In genomic region chr22:17477401-17477833, GRCh38 we compare ENCODE assay signal across 12 cellular contexts.
DNase-seq lines count a peak whose midpoint lies in the region; ATAC-seq, FAIRE-seq and TF ChIP-seq lines count a peak whose summit lies in the region.
"Had no signal": no experiment of that assay in that cellular context is flagged by ENCODE, and none has a peak within 500 bp of the region (broad histone marks: within the 10 kb centered on the region; RNA-seq: fewer than 3 reads in every experiment).

No MANE protein-coding gene starts in this region.

- no peaks in the 10 kb centered on the region for H3K27me3 ChIP-seq in H1 (replicated peaks in 1 of 4; ENCODE audit: control insufficient read depth in 3 of 4, extremely low read depth in 1 of 4, insufficient read depth in 3 of 4, low read length in 3 of 4)

- H4K91ac ChIP-seq in H1 (replicated peaks; ENCODE audit: insufficient read length, low read length): no peak overlapping the region

- H2BK12ac ChIP-seq in H1 (ENCODE audit: low read depth, low read length): no peak overlapping the region; the same call in 1 of the 2 replicates

- ATAC-seq in GM18517 (IDR thresholded peaks at IDR 0.05; ENCODE audit: unreplicated experiment) (no peak), GM19351 (IDR thresholded peaks at IDR 0.05; ENCODE audit: unreplicated experiment) (no peak), HG03095 (IDR thresholded peaks at IDR 0.05; ENCODE audit: unreplicated experiment) (no peak)
- ATAC-seq in stimulated activated naive CD8-positive, alpha-beta T cell treated with anti-CD3 and anti-CD28 coated beads, Interleukin-15, amount 100 ng/mL, for 72 hours: no peak
- ATAC-seq: Panc1; stimulated activated memory B cell treated with anti-CD40 and anti-IgM and Interleukin-4, amounts not matched to agents 10 μg/mL and 1 μg/mL and 100 μg/mL, for 72 hours had no signal

- peaks cover 11% of the 10 kb centered on the region for H3K79me1 ChIP-seq in H1 (ENCODE audit: low read depth, low read length)

- H3K4me1 ChIP-seq in H1 (replicated peaks in 1 of 4; ENCODE audit: control insufficient read depth in 3 of 4, insufficient read depth in 4 of 4, low read length in 3 of 4): peaks cover 4 to 18% (median 14%) of the 10 kb centered on the region in 4 experiments; a peak in 6 of 7 replicates

- CTCF ChIA-PET in H1 (lab: Charles Lee; ENCODE audit: partially characterized antibody): interaction anchor here (1.8 kb wide), 1 partner anchor 24 kb away, joined by 8 read pairs; no protein-coding TSS in a partner anchor

- H4K8ac ChIP-seq in H1 (ENCODE audit: extremely low read depth, insufficient read depth, low read length): no peak overlapping the region

- no peak overlapping the region for H4K5ac ChIP-seq in H1 (ENCODE audit: insufficient read length, low read depth, low read length)

- DNase-seq in HCEC 1CT (peak; percentile 1), NCI-H748 (lab: John Stamatoyannopoulos, UW; ENCODE audit: unreplicated experiment) (peak; percentile 59), H1 (ENCODE audit: low read depth in 1 of 2, low spot score in 2 of 2) (no peak), nephron progenitor cell (no peak)
- no peak for DNase-seq in stimulated activated naive CD8-positive, alpha-beta T cell treated with anti-CD3 and anti-CD28 coated beads, Interleukin-15, amount 100 ng/mL, for 72 hours
- DNase-seq: activated CD4-positive, alpha-beta memory T cell treated with anti-CD3 and anti-CD28 coated beads, Interleukin-2, amount 10 ng/mL, durations not matched to agents 7 days and 5 days; Calu3 had no signal

- TF ChIP-seq EP300 in H1 (IDR thresholded peaks at IDR 0.05; ENCODE audit: borderline replicate concordance in 1 of 2, low read depth in 2 of 2, low read length in 2 of 2): no peak

- H3K4me3 ChIP-seq in H1 (ENCODE audit: extremely low read depth in 1 of 4, insufficient read depth in 2 of 4, low read depth in 3 of 4, low read length in 4 of 4): no peak overlapping the region

- POLR2A ChIA-PET in H1 (lab: Charles Lee; ENCODE audit: partially characterized antibody): interaction anchor here (0.6 to 2.1 kb wide), 5 partner anchors 11 to 109 kb away, joined by 3 to 6 read pairs (median 3); partner anchors contain the start of gene CECR2

- H4K20me1 ChIP-seq in H1 (replicated peaks in 1 of 2; ENCODE audit: control insufficient read depth in 1 of 2, insufficient read depth in 2 of 2, low read length in 2 of 2): peaks cover 13 to 25% of the 10 kb centered on the region in 2 experiments

- H3K23me2 ChIP-seq in H1 (ENCODE audit: low read depth, low read length): no peaks in the 10 kb centered on the region

- no peak overlapping the region; a peak in 1 of 4 replicates for H3K4me2 ChIP-seq in H1 (ENCODE audit: insufficient read depth in 1 of 2, low read depth in 2 of 2, low read length in 2 of 2)

- H3K36me3 Mint-ChIP-seq in nephron progenitor cell (ENCODE audit: low read depth): peaks cover 53% of the 10 kb centered on the region
- H3K36me3 Mint-ChIP-seq: stimulated activated memory B cell treated with anti-CD40 and anti-IgM and Interleukin-4, amounts not matched to agents 10 μg/mL and 1 μg/mL and 100 μg/mL, for 72 hours had no signal

- no peak overlapping the region for H3K9ac ChIP-seq in H1 (replicated peaks in 1 of 4; ENCODE audit: extremely low read depth in 1 of 4, low read depth in 3 of 4, low read length in 3 of 4)

- no peaks in the 10 kb centered on the region for H3K9me3 ChIP-seq in H1 (ENCODE audit: insufficient read depth in 2 of 2, low read depth in 1 of 2, low read length in 1 of 2)

- H3K56ac ChIP-seq in H1 (replicated peaks; ENCODE audit: insufficient read length, low read depth, low read length): no peak overlapping the region

- H2AFZ ChIP-seq in H1 (ENCODE audit: low read length): no peak overlapping the region

- H2BK5ac ChIP-seq in H1 (ENCODE audit: low read depth, low read length): 0 out of 2 replicates have a peak overlapping the region, but pooled peaks have one; percentile 28

- WGBS in H1 (ENCODE audit: extremely low coverage in 1 of 2, insufficient coverage in 1 of 2, insufficient read length in 1 of 2, insufficient replicate concordance in 2 of 2, low coverage in 1 of 2, low lambda C conversion rate in 2 of 2, missing lambda C conversion rate in 1 of 2), 2 experiments: 86% methylated on average over 14 of the region's 14 CpGs; no CpG with 5 or more reads in 1 of the 2 experiments

- H3K4ac ChIP-seq in H1 (replicated peaks; ENCODE audit: insufficient read length, low read depth, low read length): no peak overlapping the region

- peak overlapping the region; percentile 17 for H3K4me3 Mint-ChIP-seq in nephron progenitor cell
- no peak overlapping the region for H3K4me3 Mint-ChIP-seq in stimulated activated naive CD8-positive, alpha-beta T cell treated with anti-CD3 and anti-CD28 coated beads, Interleukin-15, amount 100 ng/mL, for 72 hours
- H3K4me3 Mint-ChIP-seq: activated CD4-positive, alpha-beta memory T cell treated with anti-CD3 and anti-CD28 coated beads, Interleukin-2, amount 10 ng/mL, durations not matched to agents 7 days and 5 days; stimulated activated memory B cell treated with anti-CD40 and anti-IgM and Interleukin-4, amounts not matched to agents 10 μg/mL and 1 μg/mL and 100 μg/mL, for 72 hours had no signal

- H3K14ac ChIP-seq in H1 (ENCODE audit: insufficient read length): no peak overlapping the region

- no peak overlapping the region for H3K23ac ChIP-seq in H1 (ENCODE audit: insufficient read length)

- no peaks in the 10 kb centered on the region for H3K27me3 Mint-ChIP-seq in nephron progenitor cell (ENCODE audit: low read depth, poor library complexity)
- H3K27me3 Mint-ChIP-seq in stimulated activated naive CD8-positive, alpha-beta T cell treated with anti-CD3 and anti-CD28 coated beads, Interleukin-15, amount 100 ng/mL, for 72 hours: peaks cover 50% of the 10 kb centered on the region

- peaks cover 64% of the 10 kb centered on the region for H3K4me1 Mint-ChIP-seq in nephron progenitor cell
- H3K4me1 Mint-ChIP-seq in stimulated activated naive CD8-positive, alpha-beta T cell treated with anti-CD3 and anti-CD28 coated beads, Interleukin-15, amount 100 ng/mL, for 72 hours: no peaks in the 10 kb centered on the region
- H3K4me1 Mint-ChIP-seq: stimulated activated memory B cell treated with anti-CD40 and anti-IgM and Interleukin-4, amounts not matched to agents 10 μg/mL and 1 μg/mL and 100 μg/mL, for 72 hours had no signal

- TF ChIP-seq POLR2A in H1 (IDR thresholded peaks at IDR 0.05; ENCODE audit: control extremely low read depth in 1 of 2, low read depth in 2 of 2, low read length in 2 of 2): no peak

- H2BK120ac ChIP-seq in H1 (replicated peaks; ENCODE audit: low read depth, low read length): no peak overlapping the region

- H2BK15ac ChIP-seq in H1 (ENCODE audit: low read length): no peak overlapping the region

- TF ChIP-seq CTCF in H1 (IDR thresholded peaks at IDR 0.05; ENCODE audit: control extremely low read depth in 1 of 3, insufficient read depth in 1 of 3, low read depth in 1 of 3, low read length in 3 of 3): no peak
- TF ChIP-seq CTCF in nephron progenitor cell (IDR thresholded peaks at IDR 0.05): no peak

- H2BK20ac ChIP-seq in H1 (ENCODE audit: low read length): no peak overlapping the region

- H3K27ac Mint-ChIP-seq in nephron progenitor cell: peak overlapping the region; percentile 97
- peak overlapping the region in 1 of 2 donors; percentile 3 for H3K27ac Mint-ChIP-seq in stimulated activated naive CD8-positive, alpha-beta T cell treated with anti-CD3 and anti-CD28 coated beads, Interleukin-15, amount 100 ng/mL, for 72 hours
- H3K27ac Mint-ChIP-seq: activated CD4-positive, alpha-beta memory T cell treated with anti-CD3 and anti-CD28 coated beads, Interleukin-2, amount 10 ng/mL, durations not matched to agents 7 days and 5 days; stimulated activated memory B cell treated with anti-CD40 and anti-IgM and Interleukin-4, amounts not matched to agents 10 μg/mL and 1 μg/mL and 100 μg/mL, for 72 hours had no signal

- peaks cover 19 to 86% of the 10 kb centered on the region in 2 experiments for H3K79me2 ChIP-seq in H1 (ENCODE audit: control insufficient read depth in 1 of 2, insufficient read depth in 2 of 2, low read length in 2 of 2)

- no peak overlapping the region for H2AK5ac ChIP-seq in H1 (ENCODE audit: low read depth, low read length)

- no peak for TF ChIP-seq RAD21 in H1 (IDR thresholded peaks at IDR 0.05 in 1 of 2, conservative IDR thresholded peaks at IDR 0.05 in 1 of 2; ENCODE audit: low read depth in 2 of 2, low read length in 2 of 2)

- peaks cover 0 to 20% (median 8%) of the 10 kb centered on the region in 4 experiments; a peak in 5 of 8 replicates for H3K36me3 ChIP-seq in H1 (ENCODE audit: control insufficient read depth in 2 of 4, insufficient read depth in 4 of 4, low read length in 3 of 4)

- peaks cover 5% of the 10 kb centered on the region for H3K9me3 Mint-ChIP-seq in nephron progenitor cell
- no peaks in the 10 kb centered on the region for H3K9me3 Mint-ChIP-seq in stimulated activated naive CD8-positive, alpha-beta T cell treated with anti-CD3 and anti-CD28 coated beads, Interleukin-15, amount 100 ng/mL, for 72 hours
- H3K9me3 Mint-ChIP-seq: activated CD4-positive, alpha-beta memory T cell treated with anti-CD3 and anti-CD28 coated beads, Interleukin-2, amount 10 ng/mL, durations not matched to agents 7 days and 5 days; stimulated activated memory B cell treated with anti-CD40 and anti-IgM and Interleukin-4, amounts not matched to agents 10 μg/mL and 1 μg/mL and 100 μg/mL, for 72 hours had no signal

- FAIRE-seq in H1 (lab: Jason Lieb, UNC): peak; percentile 45

- H3K27ac ChIP-seq in H1 (ENCODE audit: low read depth, low read length): no peak overlapping the region

- no peak overlapping the region for H3K18ac ChIP-seq in H1 (ENCODE audit: extremely low read depth, low read length)

TF ChIP-seq in H1, 55 proteins besides CTCF, POLR2A, EP300 and RAD21:
- TF ChIP-seq RNF2 (IDR thresholded peaks at IDR 0.05; ENCODE audit: borderline replicate concordance, low read depth, low read length, missing control alignments, poor library complexity, severe bottlenecking) (no peak), EZH2 (IDR thresholded peaks at IDR 0.05; ENCODE audit: low read depth, low read length, severe bottlenecking) (no peak), TEAD4 (IDR thresholded peaks at IDR 0.05; ENCODE audit: low read depth, low read length) (no peak)

Comparison
In these comparisons a context has a peak if more than half of its experiments do, and no peak if none do; other contexts are left out.
1. DNase-seq: peak in HCEC 1CT (single experiment) and NCI-H748 (single experiment); none in H1 (0 of 2), nephron progenitor cell (single experiment) and stimulated activated naive CD8-positive, alpha-beta T cell treated with anti-CD3 and anti-CD28 coated beads, Interleukin-15, amount 100 ng/mL, for 72 hours (0 of 2).